ENCODE assay signal across 8 cellular contexts in the genomic region with DNA sequence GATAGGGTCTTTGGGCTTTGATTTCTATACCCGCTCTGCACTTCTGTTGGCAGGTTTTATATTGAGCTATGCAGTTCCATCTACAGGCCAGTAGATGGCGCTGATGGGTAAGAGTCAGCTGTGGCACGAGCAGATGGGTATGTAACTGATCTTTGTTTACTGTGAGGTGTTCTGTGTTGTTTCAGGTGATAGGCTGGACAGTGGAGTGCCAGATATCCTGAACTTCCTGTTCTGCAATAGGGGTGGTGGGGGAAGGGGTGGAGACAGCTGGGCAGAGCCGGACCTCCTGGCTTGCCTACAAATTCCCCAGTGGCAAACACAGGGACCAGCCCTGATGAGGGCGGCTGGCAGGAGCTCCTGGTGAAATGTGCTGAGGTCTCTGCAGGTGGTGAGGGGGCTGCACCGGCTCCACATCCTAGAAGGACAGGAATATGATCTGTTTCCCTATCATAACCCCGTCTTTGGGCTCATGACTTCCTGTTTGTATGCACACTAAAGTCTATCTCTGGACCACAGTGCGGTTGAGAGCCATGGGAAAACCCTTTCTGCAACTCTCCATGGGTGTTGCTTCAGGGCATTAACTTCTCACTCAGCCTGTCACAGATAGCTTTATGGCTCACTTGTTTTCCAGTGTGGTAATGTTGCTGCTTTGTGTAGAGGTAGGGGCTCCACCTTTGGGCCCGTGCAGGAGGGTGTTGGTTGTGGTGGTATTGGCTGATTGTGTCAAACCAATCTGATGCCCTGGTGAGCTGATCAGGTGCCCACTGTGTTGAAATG. TPM values are rescaled to one million over a fixed set of nuclear protein-coding genes. Genes with fewer than 3 reads are reported as not detected.
A peak's percentile ranks its signal among the peaks of the same experiment; 100 is the strongest.
DNase-seq lines count a peak whose midpoint lies in the region; ATAC-seq and TF ChIP-seq lines count a peak whose summit lies in the region.

No MANE protein-coding gene starts in this region.

- H3K9me3 Mint-ChIP-seq in Calu3 (ENCODE audit: low read depth, unreplicated experiment) (no peaks in the 10 kb centered on the region), neural crest cell (peaks cover 3% of the 10 kb centered on the region)

- H3K27ac Mint-ChIP-seq in Calu3 (ENCODE audit: unreplicated experiment) = no peak overlapping the region
- no peak overlapping the region for H3K27ac Mint-ChIP-seq in neural crest cell (ENCODE audit: unreplicated experiment)

- peak; percentile 41 for DNase-seq in Calu3
- peak; percentile 20 for DNase-seq in HK-2 (ENCODE audit: unreplicated experiment)
- peak; percentile 41 to 44 for DNase-seq in NOMO-1 (lab: John Stamatoyannopoulos, UW; ENCODE audit: unreplicated experiment in 2 of 2)
- DNase-seq in activated CD8-positive, alpha-beta memory T cell treated with anti-CD3 and anti-CD28 coated beads, Interleukin-2, amount 50 U/mL, for 4 hours = peak; percentile 37
- peak; percentile 61 for DNase-seq in fibroblast of mammary gland (ENCODE audit: low read depth)
- peak; percentile 51 for DNase-seq in neural crest cell (ENCODE audit: low read depth, low spot score)
- no peak for DNase-seq in aorta

- H3K36me3 ChIP-seq in aorta (ENCODE audit: control insufficient read depth in 1 of 2, insufficient read depth in 2 of 2, low read length in 1 of 2) = no peaks in the 10 kb centered on the region

- no peaks in the 10 kb centered on the region for H3K9me3 ChIP-seq in aorta (ENCODE audit: control insufficient read depth, low read length)

- H3K4me3 Mint-ChIP-seq in Calu3 (ENCODE audit: low read depth, unreplicated experiment) (no peak overlapping the region), neural crest cell (no peak overlapping the region)

- no peaks in the 10 kb centered on the region for H3K27me3 ChIP-seq in aorta (ENCODE audit: control insufficient read depth in 1 of 2, insufficient read depth in 2 of 2, low read length in 1 of 2)

- ATAC-seq in GM19463 (IDR thresholded peaks at IDR 0.05; ENCODE audit: unreplicated experiment) (peak; percentile 68), aorta (ENCODE audit: low FRiP score) (peak; percentile 91)

- intact Hi-C loops in Calu3 (cut with micrococcal nuclease; ENCODE audit: unreplicated experiment) = loop anchor here (1.0 kb wide), 1 partner anchor 243 kb away; no protein-coding TSS in a partner anchor
- intact Hi-C loops in aorta (cut with DNase I) = loop anchor here in 1 of 2 donors (2.0 kb wide), 1 partner anchor 244 kb away; no protein-coding TSS in a partner anchor

- no TSS peak for BruUV-seq in Calu3 (replicated peaks; lab: Mats Ljungman, UMichigan)

- CTCF ChIA-PET in Calu3 (lab: Charles Lee) = interaction anchor here (0.6 to 2.2 kb wide), 13 partner anchors 12 to 968 kb away, joined by 3 to 16 read pairs (median 4); partner anchors contain the start of gene FAM98B

- H3K27ac ChIP-seq in aorta (ENCODE audit: low read depth in 1 of 2, low read length in 2 of 2) = no peak overlapping the region

- TF ChIP-seq CTCF in Calu3 (IDR thresholded peaks at IDR 0.05; ENCODE audit: unreplicated experiment) (peak; percentile 45), fibroblast of mammary gland (conservative IDR thresholded peaks at IDR 0.05; ENCODE audit: control insufficient read depth, insufficient read depth, low read depth, low read length) (peak; percentile 98), neural crest cell (conservative IDR thresholded peaks at IDR 0.05) (peak; percentile 94)

- H3K27me3 Mint-ChIP-seq in Calu3 (ENCODE audit: unreplicated experiment) (no peaks in the 10 kb centered on the region), neural crest cell (ENCODE audit: low read depth) (peaks cover 58% of the 10 kb centered on the region)

- H3K4me3 ChIP-seq in fibroblast of mammary gland (ENCODE audit: control insufficient read depth, low read depth, low read length) = no peak overlapping the region
- H3K4me3 ChIP-seq in aorta (ENCODE audit: low read length in 2 of 2) = no peak overlapping the region

- H3K36me3 Mint-ChIP-seq in Calu3 (ENCODE audit: insufficient read depth, unreplicated experiment) (no peaks in the 10 kb centered on the region), neural crest cell (ENCODE audit: low read depth) (no peaks in the 10 kb centered on the region)

- no peaks in the 10 kb centered on the region for H3K4me1 Mint-ChIP-seq in Calu3 (ENCODE audit: low read depth, unreplicated experiment)
- H3K4me1 Mint-ChIP-seq in neural crest cell = peaks cover 5% of the 10 kb centered on the region

- 24 to 26% methylated on average over 9 of the region's 9 CpGs for WGBS in aorta, 2 donors

- H3K4me1 ChIP-seq in aorta (ENCODE audit: control insufficient read depth in 1 of 2, insufficient read depth in 2 of 2, low read length in 2 of 2) = no peaks in the 10 kb centered on the region

RNA-seq across cellular contexts. Expression of gene FAM98B, which starts 13.4 kb away (rescaled TPM):
- total RNA-seq in Calu3 (2022) (13.4 and 20.5 TPM in 2 replicates), neural crest cell (38.0 and 54.6 TPM in 2 replicates), aorta (10 to 100 TPM; 23.0 to 33.4 TPM)
- polyA plus RNA-seq in aorta = 10 to 100 TPM in 1 of 2 donors, 1 to 10 TPM in 1; 9.6 to 16.8 TPM

Comparison
In these comparisons a context has a peak if more than half of its experiments do, and no peak if none do; other contexts are left out.
1. DNase-seq: peak in Calu3 (single experiment), HK-2 (single experiment), NOMO-1 (2 of 2), activated CD8-positive, alpha-beta memory T cell treated with anti-CD3 and anti-CD28 coated beads, Interleukin-2, amount 50 U/mL, for 4 hours (single experiment), fibroblast of mammary gland (single experiment) and neural crest cell (single experiment); none in aorta (0 of 2).
2. CTCF ChIP-seq: peak in every context shown above with its lines; median percentile 98 in fibroblast of mammary gland; 94 in neural crest cell; 45 in Calu3.